ENCODE assay signal across 20 cellular contexts in the genomic region with DNA sequence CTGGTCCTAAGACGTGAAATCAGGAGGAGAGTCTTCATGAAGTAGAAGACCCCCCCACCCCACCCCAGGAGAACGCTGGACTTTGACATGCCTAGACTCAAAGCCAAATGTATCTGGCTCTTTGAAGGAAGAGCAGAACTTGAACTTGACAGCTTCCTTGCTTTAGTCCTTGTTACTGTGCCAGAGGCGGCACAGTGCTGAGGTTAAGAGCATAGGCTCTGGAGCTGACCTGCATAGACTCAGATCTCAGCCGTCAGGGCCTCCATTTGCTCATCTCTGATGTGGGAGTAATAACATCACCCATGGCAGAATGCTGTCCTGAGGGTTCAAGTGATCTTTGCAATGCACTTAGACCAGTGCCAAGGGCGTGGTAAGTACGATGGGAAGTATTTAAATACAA. TPM values are rescaled to one million over a fixed set of nuclear protein-coding genes. Genes with fewer than 3 reads are reported as not detected.
A peak's percentile ranks its signal among the peaks of the same experiment; 100 is the strongest.
DNase-seq lines count a peak whose midpoint lies in the region; ATAC-seq, FAIRE-seq and TF ChIP-seq lines count a peak whose summit lies in the region.
"Had no signal": no experiment of that assay in that cellular context is flagged by ENCODE, and none has a peak within 500 bp of the region (broad histone marks: within the 10 kb centered on the region; RNA-seq: fewer than 3 reads in every experiment).

No MANE protein-coding gene starts in this region.

- dilution Hi-C loops in IMR-90 (cut with HindIII; ENCODE audit: low sequenced_read_pairs, unreplicated experiment): no loop called here

- no peak overlapping the region for H2AK9ac ChIP-seq in IMR-90 (replicated peaks; ENCODE audit: low read depth, low read length, poor library complexity)

- H3K27me3 ChIP-seq in IMR-90 (ENCODE audit: control insufficient read depth, insufficient read depth, low read length) (peaks cover 3% of the 10 kb centered on the region), astrocyte (ENCODE audit: insufficient read depth, low read length) (no peaks in the 10 kb centered on the region), muscle layer of colon (ENCODE audit: control insufficient read depth in 1 of 2, insufficient read depth in 2 of 2, low read length in 2 of 2) (no peaks in the 10 kb centered on the region), sigmoid colon (no peaks in the 10 kb centered on the region)

- H3K23ac ChIP-seq in IMR-90 (ENCODE audit: low read depth, low read length): no peak overlapping the region

- TF ChIP-seq RAD21 in IMR-90 (IDR thresholded peaks at IDR 0.05; ENCODE audit: low read length): no peak

- 0 out of 2 replicates have a peak, but pooled peaks cover 8% of the 10 kb centered on the region for H3K9me1 ChIP-seq in IMR-90 (ENCODE audit: insufficient read depth, low read length)

- H3K4me3 Mint-ChIP-seq in astrocyte (ENCODE audit: unreplicated experiment): no peak overlapping the region
- H3K4me3 Mint-ChIP-seq: CD4-positive, CD25-positive, alpha-beta regulatory T cell; H9 had no signal

- H3K36me3 ChIP-seq in IMR-90 (ENCODE audit: control insufficient read depth, insufficient read depth, low read length): no peaks in the 10 kb centered on the region
- H3K36me3 ChIP-seq in astrocyte (ENCODE audit: insufficient read depth, low read length): no peaks in the 10 kb centered on the region
- no peaks in the 10 kb centered on the region for H3K36me3 ChIP-seq in muscle layer of colon (ENCODE audit: insufficient read depth, low read length)
- no peaks in the 10 kb centered on the region for H3K36me3 ChIP-seq in sigmoid colon
- H3K36me3 ChIP-seq: BE2C had no signal

- peaks cover 4% of the 10 kb centered on the region for H3K4me1 ChIP-seq in IMR-90 (ENCODE audit: control insufficient read depth, insufficient read depth, low read length)
- peaks cover 5% of the 10 kb centered on the region for H3K4me1 ChIP-seq in astrocyte (ENCODE audit: insufficient read depth, low read length)
- H3K4me1 ChIP-seq in muscle layer of colon (ENCODE audit: insufficient read depth, low read length): peaks cover 56% of the 10 kb centered on the region
- peaks cover 0 to 71% (median 65%) of the 10 kb centered on the region in 4 donors for H3K4me1 ChIP-seq in sigmoid colon
- H3K4me1 ChIP-seq: BE2C had no signal

- H3K36me3 Mint-ChIP-seq in astrocyte (ENCODE audit: low read depth, unreplicated experiment): no peaks in the 10 kb centered on the region
- H3K36me3 Mint-ChIP-seq: CD4-positive, CD25-positive, alpha-beta regulatory T cell had no signal

- H3K79me1 ChIP-seq in IMR-90 (ENCODE audit: low read depth in 1 of 2, low read length in 2 of 2): no peaks in the 10 kb centered on the region

- no peak for FAIRE-seq in astrocyte (lab: Jason Lieb, UNC)
- FAIRE-seq: A204.1, D721Med, G401.6, GM12892, GM18507, HepG2 had no signal

- no peak overlapping the region for H3K18ac ChIP-seq in IMR-90 (ENCODE audit: low read depth, low read length)

- WGBS in IMR-90 (ENCODE audit: extremely low coverage in 2 of 2, insufficient read length in 1 of 2), 2 experiments: 100% methylated on average over 2 of the region's 6 CpGs; no CpG with 5 or more reads in 1 of the 2 experiments
- WGBS in sigmoid colon, 2 donors: 69 to 86% methylated on average over 6 of the region's 6 CpGs

- H2BK5ac ChIP-seq in IMR-90 (ENCODE audit: low read depth, low read length, poor library complexity, severe bottlenecking): no peak overlapping the region

- H2BK20ac ChIP-seq in IMR-90 (ENCODE audit: low read depth, low read length): no peak overlapping the region

- H4K91ac ChIP-seq in IMR-90 (ENCODE audit: insufficient read depth, low read depth, low read length): no peak overlapping the region

- no peaks in the 10 kb centered on the region for H3K79me2 ChIP-seq in astrocyte (ENCODE audit: insufficient read depth, low read length)

- peak overlapping the region; percentile 34; the same call in 1 of the 3 replicates for H2BK15ac ChIP-seq in IMR-90 (ENCODE audit: low read depth, low read length)

- no peaks in the 10 kb centered on the region for H4K20me1 ChIP-seq in IMR-90 (ENCODE audit: insufficient read depth, low read length)
- no peaks in the 10 kb centered on the region for H4K20me1 ChIP-seq in astrocyte (ENCODE audit: insufficient read depth, low read length)

- TF ChIP-seq CTCF in IMR-90 (conservative IDR thresholded peaks at IDR 0.05; ENCODE audit: low read depth, low read length): no peak
- TF ChIP-seq CTCF in astrocyte (IDR thresholded peaks at IDR 0.05; ENCODE audit: insufficient read depth, low read depth, low read length): no peak
- no peak for TF ChIP-seq CTCF in sigmoid colon (IDR thresholded peaks at IDR 0.05)

- H3K27ac ChIP-seq in IMR-90 (ENCODE audit: insufficient read depth, low read length): no peak overlapping the region
- H3K27ac ChIP-seq in astrocyte (ENCODE audit: low read depth, low read length): no peak overlapping the region
- peak overlapping the region; percentile 70 for H3K27ac ChIP-seq in muscle layer of colon (ENCODE audit: low read depth, low read length)
- peak overlapping the region in 3 of 4 donors; percentile 86 to 96 (median 91) for H3K27ac ChIP-seq in sigmoid colon

- H3K4me3 ChIP-seq in IMR-90 (ENCODE audit: insufficient read depth, low read depth, low read length) (no peak overlapping the region), astrocyte (ENCODE audit: insufficient read depth, low read depth, low read length) (no peak overlapping the region), muscle layer of colon (ENCODE audit: low read depth in 1 of 2, low read length in 2 of 2) (no peak overlapping the region), sigmoid colon (no peak overlapping the region)

- ATAC-seq in IMR-90 (ENCODE audit: low read depth) (no peak), HG02938 (IDR thresholded peaks at IDR 0.05; ENCODE audit: unreplicated experiment) (no peak), GM19467 (IDR thresholded peaks at IDR 0.05; ENCODE audit: unreplicated experiment) (no peak)
- ATAC-seq: HepG2 had no signal

- intact Hi-C loops in IMR-90 (cut with micrococcal nuclease) (no loop called here), sigmoid colon (cut with DNase I) (no loop called here), posterior cingulate gyrus (cut with DNase I) (no loop called here)

- no peak overlapping the region for H2AK5ac ChIP-seq in IMR-90 (ENCODE audit: low read depth, low read length)

- H3K9me3 Mint-ChIP-seq in astrocyte (ENCODE audit: unreplicated experiment): no peaks in the 10 kb centered on the region
- H3K9me3 Mint-ChIP-seq: H9 had no signal

- H3K9me3 ChIP-seq in IMR-90 (ENCODE audit: control insufficient read depth, insufficient read depth, low read length): no peaks in the 10 kb centered on the region
- no peaks in the 10 kb centered on the region for H3K9me3 ChIP-seq in astrocyte (ENCODE audit: insufficient read depth, low read depth, low read length)
- H3K9me3 ChIP-seq in muscle layer of colon (ENCODE audit: low read length): no peaks in the 10 kb centered on the region
- H3K9me3 ChIP-seq in sigmoid colon: no peaks in the 10 kb centered on the region
- H3K9me3 ChIP-seq: Caco-2 had no signal

- in situ Hi-C loops in IMR-90 (cut with MboI; ENCODE audit: low sequenced_read_pairs): no loop called here

- H3K9ac ChIP-seq in IMR-90 (ENCODE audit: low read depth, low read length) (no peak overlapping the region), astrocyte (ENCODE audit: low read length) (no peak overlapping the region), muscle layer of colon (ENCODE audit: low read length) (no peak overlapping the region)

- no peak overlapping the region for H3K4ac ChIP-seq in IMR-90 (ENCODE audit: low read depth, low read length)

- H3K14ac ChIP-seq in IMR-90 (replicated peaks; ENCODE audit: low read depth, low read length): no peak overlapping the region

- CTCF ChIA-PET in IMR-90 (lab: Yijun Ruan, JAX): no interaction called here

- no TSS peak for BruUV-seq in IMR-90 (replicated peaks; lab: Mats Ljungman, UMichigan)

- no peak overlapping the region for H4K8ac ChIP-seq in IMR-90 (ENCODE audit: low read depth in 2 of 2, low read length in 2 of 2)

- H3K56ac ChIP-seq in IMR-90 (ENCODE audit: extremely low read depth, insufficient read depth, low read length): no peak overlapping the region

- H3K4me1 Mint-ChIP-seq in astrocyte (ENCODE audit: low read depth, unreplicated experiment): peaks cover 21% of the 10 kb centered on the region
- H3K4me1 Mint-ChIP-seq: CD4-positive, CD25-positive, alpha-beta regulatory T cell had no signal

- POLR2A ChIA-PET in IMR-90 (lab: Charles Lee; ENCODE audit: unreplicated experiment): no interaction called here

- DNase-seq in IMR-90: no peak
- no peak for DNase-seq in astrocyte (ENCODE audit: low read depth)
- DNase-seq in sigmoid colon: peak; percentile 81
- DNase-seq in posterior cingulate gyrus: no peak
- DNase-seq: ACHN; BE2C; C1 segment of cervical spinal cord; Caco-2; CD4-positive, CD25-positive, alpha-beta regulatory T cell; GOT3; H9 had no signal

- TF ChIP-seq POLR2A in IMR-90 (IDR thresholded peaks at IDR 0.05; ENCODE audit: low read depth, low read length): no peak
- no peak for TF ChIP-seq POLR2A in sigmoid colon (IDR thresholded peaks at IDR 0.05)

- H4K5ac ChIP-seq in IMR-90 (ENCODE audit: low read depth, low read length): no peak overlapping the region

- H3K27me3 Mint-ChIP-seq in astrocyte (ENCODE audit: low read depth, unreplicated experiment): peaks cover 19% of the 10 kb centered on the region

- peak overlapping the region; percentile 19 for H3K27ac Mint-ChIP-seq in astrocyte (ENCODE audit: unreplicated experiment)
- H3K27ac Mint-ChIP-seq: CD4-positive, CD25-positive, alpha-beta regulatory T cell; H9 had no signal

- H3K4me2 ChIP-seq in IMR-90 (ENCODE audit: low read depth, low read length) (no peak overlapping the region), astrocyte (ENCODE audit: low read length) (no peak overlapping the region)

- H2BK120ac ChIP-seq in IMR-90 (ENCODE audit: low read depth, low read length): no peak overlapping the region

- TF ChIP-seq EP300 in sigmoid colon (IDR thresholded peaks at IDR 0.05): no peak

- H2AFZ ChIP-seq in IMR-90 (replicated peaks; ENCODE audit: low read length, poor library complexity) (no peak overlapping the region), astrocyte (ENCODE audit: low read depth, low read length) (no peak overlapping the region)

TF ChIP-seq in IMR-90, 13 proteins besides CTCF, POLR2A, EP300 and RAD21 (continues in another document):
- TF ChIP-seq MXI1 (IDR thresholded peaks at IDR 0.05; ENCODE audit: borderline replicate concordance, low read depth, low read length) (no peak), BHLHE40 (IDR thresholded peaks at IDR 0.05; ENCODE audit: low read depth, low read length) (no peak), RCOR1 (IDR thresholded peaks at IDR 0.05; ENCODE audit: insufficient replicate concordance, low read length) (no peak), CHD1 (IDR thresholded peaks at IDR 0.05; ENCODE audit: low read depth, low read length) (no peak), MAZ (IDR thresholded peaks at IDR 0.05; ENCODE audit: borderline replicate concordance, low read depth, low read length) (no peak)

RNA-seq across cellular contexts. Expression of a gene that starts 39.0 kb away (rescaled TPM):
- total RNA-seq in IMR-90 (2012; rRNA removed) (173 and 186 TPM in 2 replicates), astrocyte (131 and 173 TPM in 2 replicates), sigmoid colon (1,000 to 10,000 TPM in 2 of 4 donors, 100 to 1,000 TPM in 2; 622 to 1,755 (median 1,184) TPM)
- polyA plus RNA-seq in IMR-90 (2012; rRNA removed) (1,556 and 1,578 TPM in 2 replicates), sigmoid colon (100 to 1,000 TPM in 1 of 3 donors, 10 to 100 TPM in 2; 14.3 to 131 (median 28.2) TPM)
- 1,992 and 3,331 TPM in 2 replicates for polyA plus RNA-seq in IMR-90 (2012; cell fraction: cytosol; rRNA removed)
- polyA plus RNA-seq in IMR-90 (2012; cell fraction: nucleus; rRNA removed; ENCODE audit: low replicate concordance): 5,237 and 11,886 TPM in 2 replicates

Comparison
In these comparisons a context has a peak if more than half of its experiments do, and no peak if none do; other contexts are left out.
1. H3K27ac ChIP-seq: peak in muscle layer of colon (single experiment) and sigmoid colon (3 of 4); none in IMR-90 (single experiment) and astrocyte (single experiment).